12 cellular contexts compared by ENCODE assay signal in genomic region chr2:197240018-197240712, GRCh38.
DNase-seq lines count a peak whose midpoint lies in the region; ATAC-seq and TF ChIP-seq lines count a peak whose summit lies in the region.
"Had no signal": no experiment of that assay in that cellular context is flagged by ENCODE, and none has a peak within 500 bp of the region (broad histone marks: within the 10 kb centered on the region; RNA-seq: fewer than 3 reads in every experiment).

No MANE protein-coding gene starts in this region.

- H3K9ac ChIP-seq in OCI-LY3 (ENCODE audit: low read length) = peak overlapping the region; percentile 50
- H3K9ac ChIP-seq: SK-N-SH had no signal

- no peaks in the 10 kb centered on the region for H3K9me3 Mint-ChIP-seq in activated naive CD4-positive, alpha-beta T cell treated with anti-CD3 and anti-CD28 coated beads, Interleukin-2, amount 50 U/mL, for 24 hours
- H3K9me3 Mint-ChIP-seq in dendritic cell treated with granulocyte-macrophage colony-stimulating factor and Interleukin-4, amounts not matched to agents 40 ng/mL and 50 ng/mL, for 4 days = no peaks in the 10 kb centered on the region

- no peak for TF ChIP-seq EP300 in transverse colon (IDR thresholded peaks at IDR 0.05; ENCODE audit: low read depth)

- H3K4me1 Mint-ChIP-seq in activated naive CD4-positive, alpha-beta T cell treated with anti-CD3 and anti-CD28 coated beads, Interleukin-2, amount 50 U/mL, for 24 hours = peaks cover 87% of the 10 kb centered on the region
- peaks cover 71% of the 10 kb centered on the region for H3K4me1 Mint-ChIP-seq in dendritic cell treated with granulocyte-macrophage colony-stimulating factor and Interleukin-4, amounts not matched to agents 40 ng/mL and 50 ng/mL, for 4 days (ENCODE audit: low read depth)

- H3K79me2 ChIP-seq in OCI-LY3 (ENCODE audit: low read length) = peaks cover 20% of the 10 kb centered on the region

- H3K4me2 ChIP-seq in OCI-LY3 (ENCODE audit: low read length) = peak overlapping the region; percentile 96
- H3K4me2 ChIP-seq: SK-N-SH had no signal

- DNase-seq in activated naive CD4-positive, alpha-beta T cell treated with Interleukin-2 at 50 U/mL for 16 hours = no peak
- DNase-seq in transverse colon (no peak), NCI-H1694 treated with DMSO at 0.1 percent for 48 hours (lab: John Stamatoyannopoulos, UW) (no peak), OCI-M2 (lab: John Stamatoyannopoulos, UW; ENCODE audit: unreplicated experiment) (no peak)
- DNase-seq: MG63, NCI-H69, SK-N-SH had no signal

- in situ Hi-C loops in transverse colon (cut with MboI; ENCODE audit: low pct_ligation_motif_present in 1 of 4, low pct_unique_long_range_greater_than_20kb in 1 of 4, low sequenced_read_pairs in 3 of 4) = no loop called here

- no peak for TF ChIP-seq CTCF in OCI-LY3 (IDR thresholded peaks at IDR 0.05; ENCODE audit: low read depth, low read length)
- no peak for TF ChIP-seq CTCF in transverse colon (IDR thresholded peaks at IDR 0.05)

- H3K27ac ChIP-seq in OCI-LY3 (ENCODE audit: low read length) = peak overlapping the region; percentile 65
- H3K27ac ChIP-seq in transverse colon = peak overlapping the region; percentile 55 to 61 (median 57)
- H3K27ac ChIP-seq: cardiac muscle cell had no signal

- H3K4me1 ChIP-seq in OCI-LY3 (ENCODE audit: low read length) = peaks cover 41% of the 10 kb centered on the region
- H3K4me1 ChIP-seq in transverse colon = peaks cover 0 to 39% (median 9%) of the 10 kb centered on the region in 4 donors

- H3K36me3 ChIP-seq in OCI-LY3 (replicated peaks; ENCODE audit: low read depth, low read length) (peaks cover 3% of the 10 kb centered on the region), transverse colon (no peaks in the 10 kb centered on the region)
- H3K36me3 ChIP-seq: cardiac muscle cell, MG63 had no signal

- H3K27me3 ChIP-seq in OCI-LY3 (ENCODE audit: low read depth, low read length) (no peaks in the 10 kb centered on the region), transverse colon (no peaks in the 10 kb centered on the region)
- H3K27me3 ChIP-seq: cardiac muscle cell, MG63 had no signal

- intact Hi-C loops in dendritic cell treated with granulocyte-macrophage colony-stimulating factor and Interleukin-4, amounts not matched to agents 40 ng/mL and 50 ng/mL, for 4 days (cut with micrococcal nuclease) = loop anchor here (5.0 kb wide), 1 partner anchor 43 kb away; no protein-coding TSS in a partner anchor
- intact Hi-C loops in transverse colon (cut with DNase I; ENCODE audit: low total_unique reads) = no loop called here

- H3K36me3 Mint-ChIP-seq in activated naive CD4-positive, alpha-beta T cell treated with anti-CD3 and anti-CD28 coated beads, Interleukin-2, amount 50 U/mL, for 24 hours = no peaks in the 10 kb centered on the region
- H3K36me3 Mint-ChIP-seq in dendritic cell treated with granulocyte-macrophage colony-stimulating factor and Interleukin-4, amounts not matched to agents 40 ng/mL and 50 ng/mL, for 4 days (ENCODE audit: low read depth) = peaks cover 34% of the 10 kb centered on the region

- H4K20me1 ChIP-seq in OCI-LY3 (ENCODE audit: insufficient read depth, low read length) = no peaks in the 10 kb centered on the region

- H3K27ac Mint-ChIP-seq in activated naive CD4-positive, alpha-beta T cell treated with anti-CD3 and anti-CD28 coated beads, Interleukin-2, amount 50 U/mL, for 24 hours = peak overlapping the region; percentile 94
- peak overlapping the region; percentile 77 for H3K27ac Mint-ChIP-seq in dendritic cell treated with granulocyte-macrophage colony-stimulating factor and Interleukin-4, amounts not matched to agents 40 ng/mL and 50 ng/mL, for 4 days

- H3K9me3 ChIP-seq in OCI-LY3 (ENCODE audit: insufficient read depth, low read length) = no peaks in the 10 kb centered on the region
- no peaks in the 10 kb centered on the region for H3K9me3 ChIP-seq in transverse colon
- H3K9me3 ChIP-seq: MG63, SK-N-SH had no signal

- ATAC-seq in HG03354 (IDR thresholded peaks at IDR 0.05; ENCODE audit: poor library complexity, severe bottlenecking, unreplicated experiment) = no peak

- WGBS in transverse colon (ENCODE audit: low coverage in 1 of 2), 2 donors = 63 to 70% methylated on average over 5 to 7 of the region's 7 CpGs

- H3K4me3 ChIP-seq in OCI-LY3 (ENCODE audit: low read length) = peak overlapping the region; percentile 70; the same call in 1 of the 2 replicates
- peak overlapping the region in 1 of 4 donors; percentile 9 for H3K4me3 ChIP-seq in transverse colon
- H3K4me3 ChIP-seq: cardiac muscle cell, MG63 had no signal

- peak overlapping the region; percentile 72 for H3K4me3 Mint-ChIP-seq in activated naive CD4-positive, alpha-beta T cell treated with anti-CD3 and anti-CD28 coated beads, Interleukin-2, amount 50 U/mL, for 24 hours
- no peak overlapping the region for H3K4me3 Mint-ChIP-seq in dendritic cell treated with granulocyte-macrophage colony-stimulating factor and Interleukin-4, amounts not matched to agents 40 ng/mL and 50 ng/mL, for 4 days

- TF ChIP-seq POLR2A in transverse colon (IDR thresholded peaks at IDR 0.05) = no peak

- H3K27me3 Mint-ChIP-seq in activated naive CD4-positive, alpha-beta T cell treated with anti-CD3 and anti-CD28 coated beads, Interleukin-2, amount 50 U/mL, for 24 hours = no peaks in the 10 kb centered on the region
- no peaks in the 10 kb centered on the region for H3K27me3 Mint-ChIP-seq in dendritic cell treated with granulocyte-macrophage colony-stimulating factor and Interleukin-4, amounts not matched to agents 40 ng/mL and 50 ng/mL, for 4 days

- H2AFZ ChIP-seq in OCI-LY3 (ENCODE audit: low read depth, low read length) = no peak overlapping the region
